In the genomic region with DNA sequence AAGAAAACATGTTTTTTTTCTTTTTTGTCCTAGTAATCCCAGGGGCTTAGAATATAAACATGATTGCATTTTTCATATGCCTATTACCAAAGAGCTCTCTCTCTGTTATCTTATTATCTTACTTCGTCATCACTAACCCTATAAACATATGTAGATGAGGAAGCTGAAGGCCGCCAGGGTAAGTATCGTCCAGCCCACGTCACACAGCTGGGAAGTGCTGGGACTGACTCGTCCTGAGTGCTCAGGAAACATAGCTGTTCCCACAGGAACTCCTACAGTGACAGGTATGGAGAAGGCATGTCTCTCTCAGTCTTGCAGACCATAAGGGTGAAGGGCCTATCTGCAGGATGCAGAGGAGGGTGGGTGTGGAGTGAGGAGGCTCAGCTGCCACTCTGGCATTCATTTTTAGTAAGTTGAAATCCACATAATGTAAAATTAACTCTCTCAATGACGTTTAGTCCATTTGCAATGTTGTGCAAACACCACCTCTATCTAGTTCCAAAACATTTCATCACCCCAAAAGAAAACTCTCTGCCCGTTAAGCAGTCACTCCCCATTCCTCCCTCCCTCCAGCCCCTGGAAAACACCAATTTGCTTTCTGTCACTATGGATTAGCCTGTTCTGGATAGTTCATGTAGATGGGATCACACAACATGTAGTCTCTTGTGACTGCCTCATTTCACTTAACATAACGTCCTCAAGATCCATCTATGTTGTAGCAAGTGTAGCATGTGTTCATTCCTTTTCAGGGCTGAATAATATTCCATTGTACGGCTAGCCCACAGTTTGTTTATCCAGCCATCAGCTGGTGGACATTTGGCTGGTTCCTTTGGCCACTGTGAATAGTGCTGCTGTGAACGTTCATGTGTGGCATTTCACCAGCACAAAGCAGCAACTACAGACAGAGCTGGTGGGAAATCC, we compare ENCODE assay signal across 11 cellular contexts.
DNase-seq lines count a peak whose midpoint lies in the region; ATAC-seq and TF ChIP-seq lines count a peak whose summit lies in the region.
"Had no signal": no experiment of that assay in that cellular context is flagged by ENCODE, and none has a peak within 500 bp of the region (broad histone marks: within the 10 kb centered on the region; RNA-seq: fewer than 3 reads in every experiment).

No MANE protein-coding gene starts in this region.

- H3K27ac ChIP-seq in foreskin keratinocyte = peak overlapping the region; percentile 79

- no peak for TF ChIP-seq CTCF in foreskin keratinocyte (conservative IDR thresholded peaks at IDR 0.05)

- ATAC-seq in foreskin keratinocyte (peak; percentile 97), HG02571 (IDR thresholded peaks at IDR 0.05; ENCODE audit: unreplicated experiment) (no peak), HG02759 (IDR thresholded peaks at IDR 0.05; ENCODE audit: unreplicated experiment) (no peak)

- peaks cover 7% of the 10 kb centered on the region for H3K4me1 ChIP-seq in foreskin keratinocyte

- DNase-seq in HT-29 (ENCODE audit: low spot score) (peak; percentile 72), UCSD-AML1 (lab: John Stamatoyannopoulos, UW; ENCODE audit: unreplicated experiment) (peak; percentile 40), foreskin keratinocyte (peak; percentile 54 to 77), stromal cell of bone marrow (ENCODE audit: low read depth) (peak; percentile 60), NCI-H526 treated with DMSO at 0.1 percent for 48 hours (lab: John Stamatoyannopoulos, UW) (no peak)
- DNase-seq: activated T-cell treated with anti-CD3 and anti-CD28 coated beads for 4 hours; NCI-H1694 treated with DMSO at 0.1 percent for 48 hours; stimulated activated CD4-positive, alpha-beta T cell treated with anti-CD3 and anti-CD28 coated beads, Interleukin-12 subunit alpha, Interleukin-12 subunit beta, amount 100 ng/mL, for 4 hours had no signal

- H3K27me3 ChIP-seq in foreskin keratinocyte = no peaks in the 10 kb centered on the region
- H3K27me3 ChIP-seq: dorsolateral prefrontal cortex had no signal
